1 cellular context compared by ENCODE assay signal in the genomic region with DNA sequence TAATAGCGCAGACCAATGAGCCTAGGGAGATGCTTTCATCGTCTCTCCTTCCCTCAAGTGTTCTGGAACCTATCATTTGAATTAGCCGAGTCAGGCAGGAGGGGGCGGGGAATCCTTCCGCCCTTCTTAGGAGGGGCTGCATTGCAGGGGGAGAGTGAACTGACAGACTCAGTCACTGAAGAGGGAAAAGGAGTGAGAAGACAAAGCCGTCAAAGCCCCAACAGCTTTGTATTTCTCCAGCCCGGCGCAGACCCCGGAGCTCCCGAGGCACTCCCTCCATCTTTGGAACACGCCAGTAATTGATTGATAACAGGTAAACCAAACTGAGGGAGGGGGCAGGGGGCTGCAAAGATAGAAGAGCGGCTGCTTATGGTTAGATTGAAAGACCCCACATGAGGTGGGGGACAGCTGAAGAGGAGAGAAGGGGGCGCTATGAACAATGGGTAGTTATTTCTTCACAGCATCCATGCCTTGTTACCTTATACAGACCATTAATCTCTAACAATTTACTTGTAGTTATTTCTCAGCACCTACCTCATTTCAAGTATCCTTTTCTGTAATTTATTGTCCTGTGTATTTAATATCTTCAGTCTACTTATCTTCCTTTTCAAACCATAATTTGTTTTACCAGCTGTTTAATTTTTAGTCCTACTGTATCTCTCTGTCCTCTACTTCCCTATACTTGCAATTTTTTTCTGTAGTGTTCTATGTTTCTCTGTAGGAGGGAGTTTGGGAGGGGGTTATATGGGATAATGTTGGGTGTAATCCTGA.
TF ChIP-seq lines count a peak whose summit lies in the region.

A gene with protein sequence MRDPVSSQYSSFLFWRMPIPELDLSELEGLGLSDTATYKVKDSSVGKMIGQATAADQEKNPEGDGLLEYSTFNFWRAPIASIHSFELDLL (plus strand): TSS at position 157 of the 771 bp plus-strand sequence. CDS start 6,828 bp downstream, outside the sequence.

TF ChIP-seq in HepG2, 621 proteins besides CTCF, POLR2A, EP300 and RAD21 (continued from another document):
- TF ChIP-seq, protein P1, sequence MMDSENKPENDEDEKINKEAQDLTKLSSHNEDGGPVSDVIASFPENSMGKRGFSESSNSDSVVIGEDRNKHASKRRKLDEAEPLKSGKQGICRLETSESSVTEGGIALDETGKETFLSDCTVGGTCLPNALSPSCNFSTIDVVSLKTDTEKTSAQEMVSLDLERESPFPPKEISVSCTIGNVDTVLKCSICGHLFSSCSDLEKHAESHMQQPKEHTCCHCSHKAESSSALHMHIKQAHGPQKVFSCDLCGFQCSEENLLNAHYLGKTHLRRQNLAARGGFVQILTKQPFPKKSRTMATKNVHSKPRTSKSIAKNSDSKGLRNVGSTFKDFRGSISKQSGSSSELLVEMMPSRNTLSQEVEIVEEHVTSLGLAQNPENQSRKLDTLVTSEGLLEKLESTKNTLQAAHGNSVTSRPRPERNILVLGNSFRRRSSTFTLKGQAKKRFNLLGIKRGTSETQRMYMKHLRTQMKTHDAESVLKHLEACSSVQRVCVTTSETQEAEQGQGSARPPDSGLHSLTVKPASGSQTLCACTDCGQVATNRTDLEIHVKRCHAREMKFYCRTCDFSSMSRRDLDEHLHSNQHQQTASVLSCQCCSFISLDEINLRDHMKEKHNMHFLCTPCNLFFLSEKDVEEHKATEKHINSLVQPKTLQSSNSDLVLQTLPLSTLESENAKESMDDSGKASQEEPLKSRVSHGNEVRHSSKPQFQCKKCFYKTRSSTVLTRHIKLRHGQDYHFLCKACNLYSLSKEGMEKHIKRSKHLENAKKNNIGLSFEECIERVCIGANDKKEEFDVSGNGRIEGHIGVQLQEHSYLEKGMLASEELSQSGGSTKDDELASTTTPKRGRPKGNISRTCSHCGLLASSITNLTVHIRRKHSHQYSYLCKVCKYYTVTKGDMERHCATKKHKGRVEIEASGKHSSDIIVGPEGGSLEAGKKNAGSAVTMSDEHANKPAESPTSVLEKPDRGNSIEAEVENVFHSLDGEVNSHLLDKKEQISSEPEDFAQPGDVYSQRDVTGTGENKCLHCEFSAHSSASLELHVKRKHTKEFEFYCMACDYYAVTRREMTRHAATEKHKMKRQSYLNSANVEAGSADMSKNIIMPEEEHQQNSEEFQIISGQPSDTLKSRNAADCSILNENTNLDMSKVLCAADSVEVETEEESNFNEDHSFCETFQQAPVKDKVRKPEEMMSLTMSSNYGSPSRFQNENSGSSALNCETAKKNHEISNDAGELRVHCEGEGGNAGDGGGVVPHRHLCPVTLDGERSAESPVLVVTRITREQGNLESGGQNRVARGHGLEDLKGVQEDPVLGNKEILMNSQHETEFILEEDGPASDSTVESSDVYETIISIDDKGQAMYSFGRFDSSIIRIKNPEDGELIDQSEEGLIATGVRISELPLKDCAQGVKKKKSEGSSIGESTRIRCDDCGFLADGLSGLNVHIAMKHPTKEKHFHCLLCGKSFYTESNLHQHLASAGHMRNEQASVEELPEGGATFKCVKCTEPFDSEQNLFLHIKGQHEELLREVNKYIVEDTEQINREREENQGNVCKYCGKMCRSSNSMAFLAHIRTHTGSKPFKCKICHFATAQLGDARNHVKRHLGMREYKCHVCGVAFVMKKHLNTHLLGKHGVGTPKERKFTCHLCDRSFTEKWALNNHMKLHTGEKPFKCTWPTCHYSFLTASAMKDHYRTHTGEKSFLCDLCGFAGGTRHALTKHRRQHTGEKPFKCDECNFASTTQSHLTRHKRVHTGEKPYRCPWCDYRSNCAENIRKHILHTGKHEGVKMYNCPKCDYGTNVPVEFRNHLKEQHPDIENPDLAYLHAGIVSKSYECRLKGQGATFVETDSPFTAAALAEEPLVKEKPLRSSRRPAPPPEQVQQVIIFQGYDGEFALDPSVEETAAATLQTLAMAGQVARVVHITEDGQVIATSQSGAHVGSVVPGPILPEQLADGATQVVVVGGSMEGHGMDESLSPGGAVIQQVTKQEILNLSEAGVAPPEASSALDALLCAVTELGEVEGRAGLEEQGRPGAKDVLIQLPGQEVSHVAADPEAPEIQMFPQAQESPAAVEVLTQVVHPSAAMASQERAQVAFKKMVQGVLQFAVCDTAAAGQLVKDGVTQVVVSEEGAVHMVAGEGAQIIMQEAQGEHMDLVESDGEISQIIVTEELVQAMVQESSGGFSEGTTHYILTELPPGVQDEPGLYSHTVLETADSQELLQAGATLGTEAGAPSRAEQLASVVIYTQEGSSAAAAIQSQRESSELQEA (CRISPR knock-in tag; IDR thresholded peaks at IDR 0.05; ENCODE audit: not compliant biosample characterization) = no peak
